In genomic region chr19:18109363-18109730, GRCh38 we compare ENCODE assay signal across 1 cellular context.
A peak's percentile ranks its signal among the peaks of the same experiment; 100 is the strongest.
TF ChIP-seq lines count a peak whose summit lies in the region.

No MANE protein-coding gene starts in this region.

TF ChIP-seq in HepG2, 621 proteins besides CTCF, POLR2A, EP300 and RAD21 (continued from another document and continues in another):
- TF ChIP-seq ZNF513 (CRISPR knock-in tag; conservative IDR thresholded peaks at IDR 0.05) (no peak), GTF2F1 (IDR thresholded peaks at IDR 0.05; ENCODE audit: low read length) (no peak), CREM (IDR thresholded peaks at IDR 0.05) (peak; percentile 20; the same call in 1 of the 2 replicates), CREM (CRISPR knock-in tag; IDR thresholded peaks at IDR 0.05) (no peak), PHB2 (IDR thresholded peaks at IDR 0.05; ENCODE audit: partially characterized antibody) (no peak), AFF4 (CRISPR knock-in tag; IDR thresholded peaks at IDR 0.05) (no peak), TAF1 (CRISPR knock-in tag; IDR thresholded peaks at IDR 0.05) (peak; percentile 11; the same call in 1 of the 2 replicates), ZNF775 (CRISPR knock-in tag; IDR thresholded peaks at IDR 0.05; ENCODE audit: borderline replicate concordance) (no peak), CREB3 (CRISPR knock-in tag; IDR thresholded peaks at IDR 0.05) (no peak), ZNF326 (CRISPR knock-in tag; IDR thresholded peaks at IDR 0.05; ENCODE audit: borderline replicate concordance) (no peak), ZNF512 (CRISPR knock-in tag; IDR thresholded peaks at IDR 0.05) (no peak), PHF21A (CRISPR knock-in tag; IDR thresholded peaks at IDR 0.05) (peak; percentile 58; the same call in 1 of the 2 replicates), ZNF414 (CRISPR knock-in tag; IDR thresholded peaks at IDR 0.05) (peak; percentile 77; the same call in 1 of the 2 replicates), EED (CRISPR knock-in tag; IDR thresholded peaks at IDR 0.05) (no peak), SOX5 (CRISPR knock-in tag; IDR thresholded peaks at IDR 0.05; ENCODE audit: borderline replicate concordance) (peak; percentile 40; the same call in 1 of the 2 replicates), KDM4B (CRISPR knock-in tag; IDR thresholded peaks at IDR 0.05) (0 out of 2 replicates have a peak, but pooled peaks have one; percentile 56), ZEB1 (IDR thresholded peaks at IDR 0.05; ENCODE audit: insufficient replicate concordance, low read depth) (no peak), RBM22 (optimal IDR thresholded peaks at IDR 0.05; ENCODE audit: low read length) (no peak), ZNF564 (CRISPR knock-in tag; IDR thresholded peaks at IDR 0.05) (no peak), AHR (CRISPR knock-in tag; IDR thresholded peaks at IDR 0.05) (no peak), ZNF121 (CRISPR knock-in tag; IDR thresholded peaks at IDR 0.05) (peak; percentile 99), ZNF816 (CRISPR knock-in tag; IDR thresholded peaks at IDR 0.05; ENCODE audit: borderline replicate concordance) (no peak), TBX2 (CRISPR knock-in tag; IDR thresholded peaks at IDR 0.05; ENCODE audit: borderline replicate concordance) (no peak), ZFP1 (CRISPR knock-in tag; IDR thresholded peaks at IDR 0.05) (no peak), ZBTB3 (CRISPR knock-in tag; IDR thresholded peaks at IDR 0.05; ENCODE audit: borderline replicate concordance, low read depth) (no peak), ZNF781 (CRISPR knock-in tag; IDR thresholded peaks at IDR 0.05; ENCODE audit: borderline replicate concordance, not compliant biosample characterization) (peak; percentile 83), CCDC6 (CRISPR knock-in tag; IDR thresholded peaks at IDR 0.05) (no peak), HDAC2 (CRISPR knock-in tag; IDR thresholded peaks at IDR 0.05) (peak; percentile 67; the same call in 1 of the 2 replicates), HMGA1 (CRISPR knock-in tag; conservative IDR thresholded peaks at IDR 0.05) (no peak), FOXA3 (CRISPR knock-in tag; IDR thresholded peaks at IDR 0.05) (no peak), CC2D1A (CRISPR knock-in tag; IDR thresholded peaks at IDR 0.05) (no peak), IKZF4 (CRISPR knock-in tag; IDR thresholded peaks at IDR 0.05; ENCODE audit: borderline replicate concordance, low read depth, not compliant biosample characterization) (no peak), ZNF761 (CRISPR knock-in tag; conservative IDR thresholded peaks at IDR 0.05) (no peak), FOXC1 (CRISPR knock-in tag; IDR thresholded peaks at IDR 0.05; ENCODE audit: borderline replicate concordance) (peak; percentile 45; the same call in 1 of the 2 replicates), ZBTB42 (CRISPR knock-in tag; IDR thresholded peaks at IDR 0.05) (0 out of 2 replicates have a peak, but pooled peaks have one; percentile 23), ZNF772 (CRISPR knock-in tag; IDR thresholded peaks at IDR 0.05) (0 out of 2 replicates have a peak, but pooled peaks have one; percentile 4), ZNF740 (CRISPR knock-in tag; IDR thresholded peaks at IDR 0.05) (peak; percentile 46; the same call in 1 of the 2 replicates), TRAFD1 (CRISPR knock-in tag; IDR thresholded peaks at IDR 0.05; ENCODE audit: borderline replicate concordance) (no peak), SPEN (CRISPR knock-in tag; IDR thresholded peaks at IDR 0.05; ENCODE audit: low read depth) (no peak), ZNF224 (CRISPR knock-in tag; IDR thresholded peaks at IDR 0.05) (no peak), ZBTB25 (CRISPR knock-in tag; IDR thresholded peaks at IDR 0.05) (no peak), PTBP1 (IDR thresholded peaks at IDR 0.05; ENCODE audit: low read depth, low read length, poor library complexity, severe bottlenecking) (no peak), ADNP (CRISPR knock-in tag; IDR thresholded peaks at IDR 0.05) (no peak)
- TF ChIP-seq, protein P1, sequence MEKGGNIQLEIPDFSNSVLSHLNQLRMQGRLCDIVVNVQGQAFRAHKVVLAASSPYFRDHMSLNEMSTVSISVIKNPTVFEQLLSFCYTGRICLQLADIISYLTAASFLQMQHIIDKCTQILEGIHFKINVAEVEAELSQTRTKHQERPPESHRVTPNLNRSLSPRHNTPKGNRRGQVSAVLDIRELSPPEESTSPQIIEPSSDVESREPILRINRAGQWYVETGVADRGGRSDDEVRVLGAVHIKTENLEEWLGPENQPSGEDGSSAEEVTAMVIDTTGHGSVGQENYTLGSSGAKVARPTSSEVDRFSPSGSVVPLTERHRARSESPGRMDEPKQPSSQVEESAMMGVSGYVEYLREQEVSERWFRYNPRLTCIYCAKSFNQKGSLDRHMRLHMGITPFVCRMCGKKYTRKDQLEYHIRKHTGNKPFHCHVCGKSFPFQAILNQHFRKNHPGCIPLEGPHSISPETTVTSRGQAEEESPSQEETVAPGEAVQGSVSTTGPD (CRISPR knock-in tag; IDR thresholded peaks at IDR 0.05), result no peak
- TF ChIP-seq, protein P2, sequence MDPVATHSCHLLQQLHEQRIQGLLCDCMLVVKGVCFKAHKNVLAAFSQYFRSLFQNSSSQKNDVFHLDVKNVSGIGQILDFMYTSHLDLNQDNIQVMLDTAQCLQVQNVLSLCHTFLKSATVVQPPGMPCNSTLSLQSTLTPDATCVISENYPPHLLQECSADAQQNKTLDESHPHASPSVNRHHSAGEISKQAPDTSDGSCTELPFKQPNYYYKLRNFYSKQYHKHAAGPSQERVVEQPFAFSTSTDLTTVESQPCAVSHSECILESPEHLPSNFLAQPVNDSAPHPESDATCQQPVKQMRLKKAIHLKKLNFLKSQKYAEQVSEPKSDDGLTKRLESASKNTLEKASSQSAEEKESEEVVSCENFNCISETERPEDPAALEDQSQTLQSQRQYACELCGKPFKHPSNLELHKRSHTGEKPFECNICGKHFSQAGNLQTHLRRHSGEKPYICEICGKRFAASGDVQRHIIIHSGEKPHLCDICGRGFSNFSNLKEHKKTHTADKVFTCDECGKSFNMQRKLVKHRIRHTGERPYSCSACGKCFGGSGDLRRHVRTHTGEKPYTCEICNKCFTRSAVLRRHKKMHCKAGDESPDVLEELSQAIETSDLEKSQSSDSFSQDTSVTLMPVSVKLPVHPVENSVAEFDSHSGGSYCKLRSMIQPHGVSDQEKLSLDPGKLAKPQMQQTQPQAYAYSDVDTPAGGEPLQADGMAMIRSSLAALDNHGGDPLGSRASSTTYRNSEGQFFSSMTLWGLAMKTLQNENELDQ (CRISPR knock-in tag; IDR thresholded peaks at IDR 0.05; ENCODE audit: borderline replicate concordance), result no peak
- TF ChIP-seq, protein P3, sequence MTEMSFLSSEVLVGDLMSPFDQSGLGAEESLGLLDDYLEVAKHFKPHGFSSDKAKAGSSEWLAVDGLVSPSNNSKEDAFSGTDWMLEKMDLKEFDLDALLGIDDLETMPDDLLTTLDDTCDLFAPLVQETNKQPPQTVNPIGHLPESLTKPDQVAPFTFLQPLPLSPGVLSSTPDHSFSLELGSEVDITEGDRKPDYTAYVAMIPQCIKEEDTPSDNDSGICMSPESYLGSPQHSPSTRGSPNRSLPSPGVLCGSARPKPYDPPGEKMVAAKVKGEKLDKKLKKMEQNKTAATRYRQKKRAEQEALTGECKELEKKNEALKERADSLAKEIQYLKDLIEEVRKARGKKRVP (CRISPR knock-in tag; IDR thresholded peaks at IDR 0.05), result no peak
- TF ChIP-seq, protein P4, sequence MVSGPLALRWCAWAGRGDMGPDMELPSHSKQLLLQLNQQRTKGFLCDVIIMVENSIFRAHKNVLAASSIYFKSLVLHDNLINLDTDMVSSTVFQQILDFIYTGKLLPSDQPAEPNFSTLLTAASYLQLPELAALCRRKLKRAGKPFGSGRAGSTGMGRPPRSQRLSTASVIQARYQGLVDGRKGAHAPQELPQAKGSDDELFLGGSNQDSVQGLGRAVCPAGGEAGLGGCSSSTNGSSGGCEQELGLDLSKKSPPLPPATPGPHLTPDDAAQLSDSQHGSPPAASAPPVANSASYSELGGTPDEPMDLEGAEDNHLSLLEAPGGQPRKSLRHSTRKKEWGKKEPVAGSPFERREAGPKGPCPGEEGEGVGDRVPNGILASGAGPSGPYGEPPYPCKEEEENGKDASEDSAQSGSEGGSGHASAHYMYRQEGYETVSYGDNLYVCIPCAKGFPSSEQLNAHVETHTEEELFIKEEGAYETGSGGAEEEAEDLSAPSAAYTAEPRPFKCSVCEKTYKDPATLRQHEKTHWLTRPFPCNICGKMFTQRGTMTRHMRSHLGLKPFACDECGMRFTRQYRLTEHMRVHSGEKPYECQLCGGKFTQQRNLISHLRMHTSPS (CRISPR knock-in tag; IDR thresholded peaks at IDR 0.05; ENCODE audit: low read depth), result peak; percentile 89
